ENCODE assay signal across 13 cellular contexts in genomic region chr11:34344410-34345011, GRCh38. TPM values are rescaled to one million over a fixed set of nuclear protein-coding genes. Genes with fewer than 3 reads are reported as not detected.
DNase-seq lines count a peak whose midpoint lies in the region; ATAC-seq, FAIRE-seq and TF ChIP-seq lines count a peak whose summit lies in the region.
"Had no signal": no experiment of that assay in that cellular context is flagged by ENCODE, and none has a peak within 500 bp of the region (broad histone marks: within the 10 kb centered on the region; RNA-seq: fewer than 3 reads in every experiment).

No MANE protein-coding gene starts in this region.

- TF ChIP-seq CTCF in heart right ventricle (IDR thresholded peaks at IDR 0.05): no peak
- TF ChIP-seq CTCF in tibial artery (IDR thresholded peaks at IDR 0.05): no peak
- no peak for TF ChIP-seq CTCF in ovary (IDR thresholded peaks at IDR 0.05)

- DNase-seq in heart right ventricle: no peak
- no peak for DNase-seq in left ventricle myocardium superior
- DNase-seq in RCC 7860 (ENCODE audit: low spot score): peak; percentile 15
- DNase-seq in glomerular visceral epithelial cell (ENCODE audit: extremely low spot score): peak; percentile 29
- DNase-seq in tibial artery: no peak
- no peak for DNase-seq in ovary
- DNase-seq in SHP77 treated with DMSO at 0.1 percent for 48 hours (lab: John Stamatoyannopoulos, UW): no peak
- DNase-seq in NCI-H82 treated with DMSO at 0.1 percent for 48 hours (lab: John Stamatoyannopoulos, UW; ENCODE audit: unreplicated experiment): no peak
- DNase-seq: dermis blood vessel endothelial cell; NCI-H1436; stimulated activated naive CD8-positive, alpha-beta T cell treated with anti-CD3 and anti-CD28 coated beads, Interleukin-15, Interleukin-2, amounts not matched to agents 100 U/mL and 50 U/mL, for 24 hours had no signal

- FAIRE-seq in RCC 7860 (lab: Jason Lieb, UNC): no peak
- FAIRE-seq: H54 had no signal

- H3K4me1 ChIP-seq in heart right ventricle: peaks cover 38 to 85% (median 69%) of the 10 kb centered on the region in 9 donors
- peaks cover 0 to 99% (median 54%) of the 10 kb centered on the region in 4 donors for H3K4me1 ChIP-seq in tibial artery
- H3K4me1 ChIP-seq in ovary (ENCODE audit: insufficient read depth): peaks cover 19% of the 10 kb centered on the region

- H3K27me3 ChIP-seq in heart right ventricle: no peaks in the 10 kb centered on the region
- no peaks in the 10 kb centered on the region for H3K27me3 ChIP-seq in tibial artery
- no peaks in the 10 kb centered on the region for H3K27me3 ChIP-seq in ovary

- H3K27ac ChIP-seq in heart right ventricle (peak overlapping the region in 6 of 10 donors; percentile 74 to 90 (median 82)), tibial artery (peak overlapping the region; percentile 81 to 90), ovary (no peak overlapping the region)
- H3K27ac ChIP-seq: KMS-11 had no signal

- TF ChIP-seq EP300 in ovary (IDR thresholded peaks at IDR 0.05): no peak

- H3K4me3 ChIP-seq in heart right ventricle (no peak overlapping the region), tibial artery (no peak overlapping the region), ovary (no peak overlapping the region)

- WGBS in heart right ventricle, 2 donors: 90 to 91% methylated on average over 8 of the region's 8 CpGs
- WGBS in ovary, 3 donors: 94 to 96% (median 94%) methylated on average over 8 of the region's 8 CpGs

- intact Hi-C loops in heart right ventricle (cut with DNase I): loop anchor here in 2 of 10 donors (2.0 to 10.0 kb wide), 3 partner anchors 16 to 87 kb away; no protein-coding TSS in a partner anchor
- intact Hi-C loops in left ventricle myocardium superior (cut with micrococcal nuclease): loop anchor here (10.0 kb wide), 1 partner anchor 90 kb away; no protein-coding TSS in a partner anchor
- intact Hi-C loops in tibial artery (cut with DNase I; ENCODE audit: low total_unique reads): loop anchor here (5.0 kb wide), 1 partner anchor 77 kb away; no protein-coding TSS in a partner anchor
- intact Hi-C loops in ovary (cut with DNase I): no loop called here

- TF ChIP-seq POLR2A in ovary (IDR thresholded peaks at IDR 0.05): no peak

- ATAC-seq in heart right ventricle (peak in 1 of 8 donors; percentile 2), left ventricle myocardium superior (no peak)
- ATAC-seq: stimulated activated naive CD8-positive, alpha-beta T cell treated with anti-CD3 and anti-CD28 coated beads, Interleukin-15, Interleukin-2, amounts not matched to agents 100 U/mL and 50 U/mL, for 24 hours had no signal

- H3K9me3 ChIP-seq in heart right ventricle (no peaks in the 10 kb centered on the region), tibial artery (no peaks in the 10 kb centered on the region), ovary (no peaks in the 10 kb centered on the region)

- H3K36me3 ChIP-seq in heart right ventricle (no peaks in the 10 kb centered on the region), tibial artery (no peaks in the 10 kb centered on the region), ovary (no peaks in the 10 kb centered on the region)

RNA-seq across cellular contexts. Expression of gene ABTB2, which starts 13.3 kb away (rescaled TPM):
- 10 to 100 TPM in 9 of 10 donors, 1 to 10 TPM in 1; 7.3 to 19.1 (median 15.8) TPM for total RNA-seq in heart right ventricle
- 10 to 100 TPM in 1 of 2 donors, 1 to 10 TPM in 1; 2.5 to 11.0 TPM for polyA plus RNA-seq in heart right ventricle
- 12.1 TPM for total RNA-seq in left ventricle myocardium superior
- total RNA-seq in ovary: 1 to 10 TPM; 1.2 to 7.2 (median 2.6) TPM
- polyA plus RNA-seq in ovary: 1 to 10 TPM; 1.7 to 3.7 TPM

Comparison
In these comparisons a context has a peak if more than half of its experiments do, and no peak if none do; other contexts are left out.
1. DNase-seq: peak in RCC 7860 (single experiment) and glomerular visceral epithelial cell (single experiment); none in heart right ventricle (0 of 2), left ventricle myocardium superior (single experiment), tibial artery (0 of 2), ovary (0 of 5), SHP77 treated with DMSO at 0.1 percent for 48 hours (single experiment) and NCI-H82 treated with DMSO at 0.1 percent for 48 hours (single experiment).
2. H3K27ac ChIP-seq: peak in heart right ventricle (6 of 10) and tibial artery (2 of 2); none in ovary (0 of 2).
3. intact Hi-C loops: an anchor here in left ventricle myocardium superior (10.0 kb wide) and tibial artery (5.0 kb wide); none called in ovary.